16 cellular contexts compared by ENCODE assay signal in genomic region chr10:46104071-46104585, GRCh38. TPM values are rescaled to one million over a fixed set of nuclear protein-coding genes. Genes with fewer than 3 reads are reported as not detected.
DNase-seq lines count a peak whose midpoint lies in the region; TF ChIP-seq lines count a peak whose summit lies in the region.
"Had no signal": no experiment of that assay in that cellular context is flagged by ENCODE, and none has a peak within 500 bp of the region (broad histone marks: within the 10 kb centered on the region; RNA-seq: fewer than 3 reads in every experiment).

No MANE protein-coding gene starts in this region.

- H3K4ac ChIP-seq in mesendoderm (ENCODE audit: low read depth, low read length): no peak overlapping the region

- WGBS in mesendoderm (ENCODE audit: extremely low coverage, insufficient coverage, low lambda C conversion rate): no CpG with 5 or more reads among the region's 4 CpGs
- WGBS in GM23248 (ENCODE audit: low coverage in 1 of 2, low lambda C conversion rate in 2 of 2, missing lambda C conversion rate in 2 of 2), 2 experiments: 70 to 73% methylated on average over 4 of the region's 4 CpGs

- no peaks in the 10 kb centered on the region for H3K27me3 ChIP-seq in mesendoderm (ENCODE audit: insufficient read depth, low read length, poor library complexity)
- H3K27me3 ChIP-seq in vagina: no peaks in the 10 kb centered on the region
- no peaks in the 10 kb centered on the region; the same call in 1 of the 2 replicates for H3K27me3 ChIP-seq in GM23248 (replicated peaks; ENCODE audit: insufficient read depth)

- H4K20me1 ChIP-seq in GM23248 (ENCODE audit: insufficient read depth): no peaks in the 10 kb centered on the region

- no peaks in the 10 kb centered on the region for H3K79me1 ChIP-seq in mesendoderm (ENCODE audit: low read length)

- no peak for TF ChIP-seq POLR2A in vagina (IDR thresholded peaks at IDR 0.05)

- no peaks in the 10 kb centered on the region for H3K36me3 Mint-ChIP-seq in HFFc6 (ENCODE audit: low read depth)
- H3K36me3 Mint-ChIP-seq: CD4-positive, CD25-positive, alpha-beta regulatory T cell; IgD-negative memory B cell had no signal

- H3K36me3 ChIP-seq in mesendoderm (ENCODE audit: control insufficient read depth, insufficient read depth, low read length) (no peaks in the 10 kb centered on the region), vagina (no peaks in the 10 kb centered on the region), GM23248 (ENCODE audit: low read depth) (no peaks in the 10 kb centered on the region)
- H3K36me3 ChIP-seq: BE2C had no signal

- H3K27ac Mint-ChIP-seq in HFFc6: no peak overlapping the region
- H3K27ac Mint-ChIP-seq: CD4-positive, CD25-positive, alpha-beta regulatory T cell; IgD-negative memory B cell had no signal

- H2BK120ac ChIP-seq in mesendoderm (ENCODE audit: low read depth, low read length): no peak overlapping the region

- H3K27ac ChIP-seq in mesendoderm (ENCODE audit: low read depth, low read length): no peak overlapping the region
- H3K27ac ChIP-seq in vagina: no peak overlapping the region
- H3K27ac ChIP-seq in GM23248: no peak overlapping the region

- H3K4me2 ChIP-seq in mesendoderm (ENCODE audit: low read length) (no peak overlapping the region), GM23248 (ENCODE audit: unreplicated experiment) (no peak overlapping the region)

- H2AK5ac ChIP-seq in mesendoderm (ENCODE audit: low read length): no peak overlapping the region

- H3K9ac ChIP-seq in mesendoderm (ENCODE audit: low read length) (no peak overlapping the region), GM23248 (no peak overlapping the region)

- H3K4me3 ChIP-seq in AG10803 (ENCODE audit: low read length): no peak overlapping the region
- H3K4me3 ChIP-seq in mesendoderm (ENCODE audit: low read length): no peak overlapping the region
- no peak overlapping the region for H3K4me3 ChIP-seq in vagina
- no peak overlapping the region for H3K4me3 ChIP-seq in GM23248

- H3K4me1 Mint-ChIP-seq in HFFc6 (ENCODE audit: low read depth): peaks cover 31% of the 10 kb centered on the region

- H4K5ac ChIP-seq in mesendoderm (ENCODE audit: low read length): no peak overlapping the region

- H3K18ac ChIP-seq in mesendoderm (ENCODE audit: low read length): peak overlapping the region; percentile 15

- in situ Hi-C loops in GM23248 (cut with MboI): no loop called here

- H3K4me1 ChIP-seq in mesendoderm (ENCODE audit: control insufficient read depth, low read depth, low read length) (peaks cover 3% of the 10 kb centered on the region), vagina (peaks cover 6% of the 10 kb centered on the region), GM23248 (ENCODE audit: insufficient read depth) (no peaks in the 10 kb centered on the region)

- intact Hi-C loops in vagina (cut with DNase I): loop anchor here (10.0 kb wide), 1 partner anchor 181 kb away; the partner anchor contains the start of gene ANTXRL

- no peak overlapping the region for H2BK5ac ChIP-seq in mesendoderm (ENCODE audit: low read length)

- H3K27me3 Mint-ChIP-seq in HFFc6 (ENCODE audit: insufficient read depth): peaks cover 10% of the 10 kb centered on the region

- H3K9me2 ChIP-seq in GM23248 (ENCODE audit: insufficient read depth): no peaks in the 10 kb centered on the region

- no peak overlapping the region for H3K56ac ChIP-seq in mesendoderm (ENCODE audit: low read length)

- no peaks in the 10 kb centered on the region for H3K9me3 ChIP-seq in vagina
- H3K9me3 ChIP-seq in GM23248 (ENCODE audit: low read depth): no peaks in the 10 kb centered on the region
- H3K9me3 ChIP-seq: BE2C had no signal

- H3K23ac ChIP-seq in mesendoderm (ENCODE audit: low read length): no peak overlapping the region

- DNase-seq in AG10803 (ENCODE audit: low read depth) (peak; percentile 25), HFFc6 (peak; percentile 20), mesendoderm (no peak), vagina (ENCODE audit: extremely low spot score in 2 of 2) (peak; percentile 34 to 54), GM23248 (no peak), putamen (ENCODE audit: low spot score) (no peak)
- DNase-seq: BE2C; C1 segment of cervical spinal cord; CD4-positive, CD25-positive, alpha-beta regulatory T cell; CD8-positive, alpha-beta memory T cell; COR-L47; GDM1; GOT3; H7 had no signal

- H3K79me2 ChIP-seq in mesendoderm (ENCODE audit: control insufficient read depth, insufficient read depth, low read length) (no peaks in the 10 kb centered on the region), GM23248 (ENCODE audit: insufficient read depth) (no peaks in the 10 kb centered on the region)

- no peak overlapping the region for H3K4me3 Mint-ChIP-seq in HFFc6

- no peaks in the 10 kb centered on the region for H3K9me3 Mint-ChIP-seq in HFFc6
- H3K9me3 Mint-ChIP-seq: CD4-positive, CD25-positive, alpha-beta regulatory T cell; CD8-positive, alpha-beta memory T cell had no signal

- H4K8ac ChIP-seq in mesendoderm (ENCODE audit: low read depth, low read length): no peak overlapping the region

- TF ChIP-seq CTCF in AG10803 (conservative IDR thresholded peaks at IDR 0.05; ENCODE audit: low read length): no peak
- no peak for TF ChIP-seq CTCF in HFFc6 (IDR thresholded peaks at IDR 0.05)
- TF ChIP-seq CTCF in vagina (IDR thresholded peaks at IDR 0.05): no peak

- H2AFZ ChIP-seq in GM23248: no peak overlapping the region

- H3F3A ChIP-seq in GM23248 (ENCODE audit: insufficient read depth): 0 out of 2 replicates have a peak, but pooled peaks cover 5% of the 10 kb centered on the region

- no peak overlapping the region for H2BK15ac ChIP-seq in mesendoderm (replicated peaks; ENCODE audit: low read depth)

RNA-seq across cellular contexts. Expression of gene MSMB, which starts 58.1 kb away (rescaled TPM):
- under 1 TPM in 1 of 6 experiments, not detected in 5; 0.65 TPM for total RNA-seq in HFFc6 (2021; fragmentation: NEBNext Ultra II Directional; extraction: Animal tissue kit (Norgen Biotek cat#: 25700))
- 0.18 TPM for polyA plus RNA-seq in mesendoderm (2013, experiment 1 of 2)
- polyA plus RNA-seq in mesendoderm (2013, experiment 2 of 2): not detected
- not detected for total RNA-seq in vagina
- not detected in 2 replicates for total RNA-seq in GM23248 (2014; rRNA removed; shearing (Covaris generic))
- polyA plus RNA-seq in GM23248 (2016; fragmentation: Nextera tagmentation; extraction: Ambion mirVana): not detected in 2 replicates
- total RNA-seq: A172; CD4-positive, CD25-positive, alpha-beta regulatory T cell; CD8-positive, alpha-beta memory T cell; H7 had no signal
- polyA plus RNA-seq: CD4-positive, CD25-positive, alpha-beta regulatory T cell; CD8-positive, alpha-beta memory T cell; IgD-negative memory B cell had no signal

Comparison
In these comparisons a context has a peak if more than half of its experiments do, and no peak if none do; other contexts are left out.
1. DNase-seq: peak in AG10803 (single experiment), HFFc6 (single experiment) and vagina (2 of 2); none in mesendoderm (single experiment), GM23248 (single experiment) and putamen (single experiment).